Comparison of ENCODE assay signal across 16 cellular contexts in genomic region chr17:79176792-79177601, GRCh38.
"Had no signal": no experiment of that assay in that cellular context is flagged by ENCODE, and none has a peak within 500 bp of the region (broad histone marks: within the 10 kb centered on the region; RNA-seq: fewer than 3 reads in every experiment).

No MANE protein-coding gene starts in this region.

- H3K4me1 Mint-ChIP-seq: activated CD8-positive, alpha-beta memory T cell treated with anti-CD3 and anti-CD28 coated beads, Interleukin-2, amount 10 ng/mL, durations not matched to agents 7 days and 5 days; neural crest cell; stimulated activated effector memory CD8-positive, alpha-beta T cell treated with anti-CD3 and anti-CD28 coated beads, Interleukin-12 subunit alpha, Interleukin-12 subunit beta, amount 100 ng/mL, for 72 hours had no signal

- H3K36me3 Mint-ChIP-seq: activated CD8-positive, alpha-beta memory T cell treated with anti-CD3 and anti-CD28 coated beads, Interleukin-2, amount 10 ng/mL, durations not matched to agents 7 days and 5 days; stimulated activated effector memory CD8-positive, alpha-beta T cell treated with anti-CD3 and anti-CD28 coated beads, Interleukin-12 subunit alpha, Interleukin-12 subunit beta, amount 100 ng/mL, for 72 hours had no signal

- H3K4me2 ChIP-seq: hepatocyte had no signal

- H3K4me3 Mint-ChIP-seq: activated CD8-positive, alpha-beta memory T cell treated with anti-CD3 and anti-CD28 coated beads, Interleukin-2, amount 10 ng/mL, durations not matched to agents 7 days and 5 days; activated naive CD4-positive, alpha-beta T cell treated with anti-CD3 and anti-CD28 coated beads for 36 hours; neural crest cell; stimulated activated effector memory CD8-positive, alpha-beta T cell treated with anti-CD3 and anti-CD28 coated beads, Interleukin-12 subunit alpha, Interleukin-12 subunit beta, amount 100 ng/mL, for 72 hours had no signal

- H2AFZ ChIP-seq: hepatocyte, parathyroid adenoma had no signal

- H3K27me3 ChIP-seq: vagina had no signal

- H3K4me3 ChIP-seq: dorsolateral prefrontal cortex, hepatocyte, left lung, tibial nerve, vagina had no signal

- H3K36me3 ChIP-seq: left lung, tibial nerve, vagina had no signal

- H3K27ac Mint-ChIP-seq: activated CD8-positive, alpha-beta memory T cell treated with anti-CD3 and anti-CD28 coated beads, Interleukin-2, amount 10 ng/mL, durations not matched to agents 7 days and 5 days; activated naive CD4-positive, alpha-beta T cell treated with anti-CD3 and anti-CD28 coated beads for 36 hours; activated T-helper 2 cell treated with anti-CD3 and anti-CD28 coated beads, Interferon-gamma antibody, Interleukin-2, Interleukin-4, amounts not matched to agents 10 μg/mL and 5 μg/mL and 100 μg/mL, durations not matched to agents 14 hours and 24 hours and 36 hours; stimulated activated effector memory CD8-positive, alpha-beta T cell treated with anti-CD3 and anti-CD28 coated beads, Interleukin-12 subunit alpha, Interleukin-12 subunit beta, amount 100 ng/mL, for 72 hours had no signal

- H3K9ac ChIP-seq: parathyroid adenoma had no signal

- ATAC-seq: activated CD8-positive, alpha-beta memory T cell treated with anti-CD3 and anti-CD28 coated beads, Interleukin-2, amount 10 ng/mL, durations not matched to agents 7 days and 5 days; left lung had no signal

- H3K27ac ChIP-seq: dorsolateral prefrontal cortex, hepatocyte, left lung, parathyroid adenoma, tibial nerve, vagina had no signal

- H3K9me3 ChIP-seq: left lung, vagina had no signal

- DNase-seq: activated CD4-positive, alpha-beta T cell treated with anti-CD3 and anti-CD28 coated beads for 1 hour; activated CD4-positive, alpha-beta T cell treated with anti-CD3 and anti-CD28 coated beads, Interleukin-2, amount 50 U/mL, for 48 hours; activated CD8-positive, alpha-beta memory T cell treated with anti-CD3 and anti-CD28 coated beads, Interleukin-2, amount 10 ng/mL, durations not matched to agents 7 days and 5 days; activated naive CD4-positive, alpha-beta T cell treated with anti-CD3 and anti-CD28 coated beads for 36 hours; activated T-cell treated with anti-CD3 and anti-CD28 coated beads, Interleukin-2, amount 50 U/mL, for 1 hour; kidney; left lung; mammary epithelial cell had no signal

- H3K9me3 Mint-ChIP-seq: activated naive CD4-positive, alpha-beta T cell treated with anti-CD3 and anti-CD28 coated beads for 36 hours; activated T-helper 2 cell treated with anti-CD3 and anti-CD28 coated beads, Interferon-gamma antibody, Interleukin-2, Interleukin-4, amounts not matched to agents 10 μg/mL and 5 μg/mL and 100 μg/mL, durations not matched to agents 14 hours and 24 hours and 36 hours; neural crest cell; stimulated activated effector memory CD8-positive, alpha-beta T cell treated with anti-CD3 and anti-CD28 coated beads, Interleukin-12 subunit alpha, Interleukin-12 subunit beta, amount 100 ng/mL, for 72 hours had no signal

- H3K4me1 ChIP-seq: left lung, parathyroid adenoma, tibial nerve, vagina had no signal
